Comparison of ENCODE assay signal across 17 cellular contexts in genomic region chr13:76656056-76656455, GRCh38.
DNase-seq lines count a peak whose midpoint lies in the region; ATAC-seq and TF ChIP-seq lines count a peak whose summit lies in the region.
"Had no signal": no experiment of that assay in that cellular context is flagged by ENCODE, and none has a peak within 500 bp of the region (broad histone marks: within the 10 kb centered on the region; RNA-seq: fewer than 3 reads in every experiment).

No MANE protein-coding gene starts in this region.

- intact Hi-C loops in left lung (cut with DNase I): no loop called here

- peaks cover 0 to 21% of the 10 kb centered on the region in 2 donors for H3K4me1 ChIP-seq in left lung
- H3K4me1 ChIP-seq: SJCRH30 had no signal

- no peaks in the 10 kb centered on the region for H3K9me3 ChIP-seq in left lung
- H3K9me3 ChIP-seq: SJCRH30 had no signal

- H3K27me3 ChIP-seq in left lung: no peaks in the 10 kb centered on the region
- H3K27me3 ChIP-seq: SJCRH30 had no signal

- H3K36me3 ChIP-seq in left lung: no peaks in the 10 kb centered on the region
- H3K36me3 ChIP-seq: SJCRH30 had no signal

- peak; percentile 17 for DNase-seq in GM12865 (ENCODE audit: low read depth)
- peak; percentile 35 for DNase-seq in MV-4-11 (lab: John Stamatoyannopoulos, UW)
- no peak for DNase-seq in left lung
- no peak for DNase-seq in NCI-H82 (lab: John Stamatoyannopoulos, UW)
- no peak for DNase-seq in left lobe of liver (ENCODE audit: low spot score)
- DNase-seq: CD4-positive, alpha-beta memory T cell; DND-41; GF-D8; GM23248; NCI-H1436 treated with DMSO at 0.1 percent for 48 hours; NCI-H2081; SJCRH30; T-helper 9 cell had no signal

- H3K4me3 ChIP-seq in GM12865 (ENCODE audit: low read depth, low read length) (no peak overlapping the region), left lung (no peak overlapping the region)
- H3K4me3 ChIP-seq: GM23248, SJCRH30 had no signal

- H3K27ac ChIP-seq in left lung: peak overlapping the region in 1 of 2 donors; percentile 76
- H3K27ac ChIP-seq: GM23248, KMS-11, SJCRH30 had no signal

- ATAC-seq in GM19351 (IDR thresholded peaks at IDR 0.05; ENCODE audit: unreplicated experiment): peak; percentile 85
- peak; percentile 43 for ATAC-seq in left lung
- no peak for ATAC-seq in HG02981 (IDR thresholded peaks at IDR 0.05; ENCODE audit: unreplicated experiment)
- no peak for ATAC-seq in left lobe of liver
- ATAC-seq: HCT116 had no signal

- TF ChIP-seq CTCF in GM12865 (IDR thresholded peaks at IDR 0.05; ENCODE audit: insufficient read depth, low read depth, low read length, missing control alignments): no peak
- no peak for TF ChIP-seq CTCF in left lung (IDR thresholded peaks at IDR 0.05)

Comparison
In these comparisons a context has a peak if more than half of its experiments do, and no peak if none do; other contexts are left out.
1. DNase-seq: peak in GM12865 (single experiment) and MV-4-11 (single experiment); none in left lung (0 of 2), NCI-H82 (single experiment) and left lobe of liver (single experiment).
2. ATAC-seq: peak in GM19351 (single experiment) and left lung (single experiment); none in HG02981 (single experiment) and left lobe of liver (single experiment).